2 cellular contexts compared by ENCODE assay signal in the genomic region with DNA sequence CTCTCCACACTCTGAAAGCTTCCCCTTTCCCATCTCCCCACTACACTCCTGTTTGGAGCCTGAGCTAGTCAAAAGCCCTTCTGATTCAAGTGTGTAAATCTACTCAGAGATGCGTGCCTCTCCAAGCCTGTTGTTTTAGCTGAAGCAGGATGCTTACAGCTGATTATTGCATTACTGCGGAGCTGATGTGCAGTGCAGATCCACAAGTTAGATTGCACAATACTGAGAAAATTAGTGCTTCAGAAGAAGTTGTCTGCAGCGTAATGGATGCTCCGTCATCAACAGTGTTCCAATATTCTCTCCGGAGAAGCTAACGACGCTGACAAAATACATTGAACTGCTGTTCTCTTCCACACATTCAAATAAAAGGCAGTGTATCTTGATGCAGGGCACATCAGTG.
A peak's percentile ranks its signal among the peaks of the same experiment; 100 is the strongest.
TF ChIP-seq lines count a peak whose summit lies in the region.

No MANE protein-coding gene starts in this region.

TF ChIP-seq in K562, 482 proteins besides CTCF, POLR2A, EP300 and RAD21:
- TF ChIP-seq RBM15 (IDR thresholded peaks at IDR 0.05; ENCODE audit: insufficient read depth, low read length) (no peak), ZBTB8A (IDR thresholded peaks at IDR 0.05; ENCODE audit: partially characterized antibody) (no peak), CEBPB (tag; IDR thresholded peaks at IDR 0.05) (peak; percentile 66), ESRRB (CRISPR knock-in tag; IDR thresholded peaks at IDR 0.05; ENCODE audit: borderline replicate concordance) (no peak), ZKSCAN1 (IDR thresholded peaks at IDR 0.05; ENCODE audit: low read depth, low read length) (no peak), DMBX1 (CRISPR knock-in tag; IDR thresholded peaks at IDR 0.05; ENCODE audit: borderline replicate concordance) (no peak), RBM17 (IDR thresholded peaks at IDR 0.05; ENCODE audit: borderline replicate concordance, low read depth, low read length) (no peak), CEBPG (CRISPR knock-in tag; IDR thresholded peaks at IDR 0.05) (no peak), CEBPG (tag; conservative IDR thresholded peaks at IDR 0.05 in 1 of 2, IDR thresholded peaks at IDR 0.05 in 1 of 2) (peak; percentile 53 to 62; a peak in 3 of 4 replicates)
- TF ChIP-seq, protein P1, sequence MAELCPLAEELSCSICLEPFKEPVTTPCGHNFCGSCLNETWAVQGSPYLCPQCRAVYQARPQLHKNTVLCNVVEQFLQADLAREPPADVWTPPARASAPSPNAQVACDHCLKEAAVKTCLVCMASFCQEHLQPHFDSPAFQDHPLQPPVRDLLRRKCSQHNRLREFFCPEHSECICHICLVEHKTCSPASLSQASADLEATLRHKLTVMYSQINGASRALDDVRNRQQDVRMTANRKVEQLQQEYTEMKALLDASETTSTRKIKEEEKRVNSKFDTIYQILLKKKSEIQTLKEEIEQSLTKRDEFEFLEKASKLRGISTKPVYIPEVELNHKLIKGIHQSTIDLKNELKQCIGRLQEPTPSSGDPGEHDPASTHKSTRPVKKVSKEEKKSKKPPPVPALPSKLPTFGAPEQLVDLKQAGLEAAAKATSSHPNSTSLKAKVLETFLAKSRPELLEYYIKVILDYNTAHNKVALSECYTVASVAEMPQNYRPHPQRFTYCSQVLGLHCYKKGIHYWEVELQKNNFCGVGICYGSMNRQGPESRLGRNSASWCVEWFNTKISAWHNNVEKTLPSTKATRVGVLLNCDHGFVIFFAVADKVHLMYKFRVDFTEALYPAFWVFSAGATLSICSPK (IDR thresholded peaks at IDR 0.05; ENCODE audit: borderline replicate concordance), result no peak
- TF ChIP-seq, protein P2, sequence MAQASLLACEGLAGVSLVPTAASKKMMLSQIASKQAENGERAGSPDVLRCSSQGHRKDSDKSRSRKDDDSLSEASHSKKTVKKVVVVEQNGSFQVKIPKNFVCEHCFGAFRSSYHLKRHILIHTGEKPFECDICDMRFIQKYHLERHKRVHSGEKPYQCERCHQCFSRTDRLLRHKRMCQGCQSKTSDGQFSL (CRISPR knock-in tag; IDR thresholded peaks at IDR 0.05), result no peak
- TF ChIP-seq, protein P2 (tag; IDR thresholded peaks at IDR 0.05), result no peak

TF ChIP-seq in neural cell, 6 proteins besides CTCF, POLR2A, EP300 and RAD21:
- no peak for TF ChIP-seq SMC3 (conservative IDR thresholded peaks at IDR 0.05; ENCODE audit: poor library complexity)
- TF ChIP-seq, protein P3, sequence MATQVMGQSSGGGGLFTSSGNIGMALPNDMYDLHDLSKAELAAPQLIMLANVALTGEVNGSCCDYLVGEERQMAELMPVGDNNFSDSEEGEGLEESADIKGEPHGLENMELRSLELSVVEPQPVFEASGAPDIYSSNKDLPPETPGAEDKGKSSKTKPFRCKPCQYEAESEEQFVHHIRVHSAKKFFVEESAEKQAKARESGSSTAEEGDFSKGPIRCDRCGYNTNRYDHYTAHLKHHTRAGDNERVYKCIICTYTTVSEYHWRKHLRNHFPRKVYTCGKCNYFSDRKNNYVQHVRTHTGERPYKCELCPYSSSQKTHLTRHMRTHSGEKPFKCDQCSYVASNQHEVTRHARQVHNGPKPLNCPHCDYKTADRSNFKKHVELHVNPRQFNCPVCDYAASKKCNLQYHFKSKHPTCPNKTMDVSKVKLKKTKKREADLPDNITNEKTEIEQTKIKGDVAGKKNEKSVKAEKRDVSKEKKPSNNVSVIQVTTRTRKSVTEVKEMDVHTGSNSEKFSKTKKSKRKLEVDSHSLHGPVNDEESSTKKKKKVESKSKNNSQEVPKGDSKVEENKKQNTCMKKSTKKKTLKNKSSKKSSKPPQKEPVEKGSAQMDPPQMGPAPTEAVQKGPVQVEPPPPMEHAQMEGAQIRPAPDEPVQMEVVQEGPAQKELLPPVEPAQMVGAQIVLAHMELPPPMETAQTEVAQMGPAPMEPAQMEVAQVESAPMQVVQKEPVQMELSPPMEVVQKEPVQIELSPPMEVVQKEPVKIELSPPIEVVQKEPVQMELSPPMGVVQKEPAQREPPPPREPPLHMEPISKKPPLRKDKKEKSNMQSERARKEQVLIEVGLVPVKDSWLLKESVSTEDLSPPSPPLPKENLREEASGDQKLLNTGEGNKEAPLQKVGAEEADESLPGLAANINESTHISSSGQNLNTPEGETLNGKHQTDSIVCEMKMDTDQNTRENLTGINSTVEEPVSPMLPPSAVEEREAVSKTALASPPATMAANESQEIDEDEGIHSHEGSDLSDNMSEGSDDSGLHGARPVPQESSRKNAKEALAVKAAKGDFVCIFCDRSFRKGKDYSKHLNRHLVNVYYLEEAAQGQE (IDR thresholded peaks at IDR 0.05; ENCODE audit: borderline replicate concordance), result no peak
- TF ChIP-seq EZH2 (IDR thresholded peaks at IDR 0.05; ENCODE audit: borderline replicate concordance, insufficient read depth, low read length, poor library complexity, severe bottlenecking), result no peak
- TF ChIP-seq POLR2AphosphoS5 (IDR thresholded peaks at IDR 0.05), result no peak
- TF ChIP-seq MXI1 (conservative IDR thresholded peaks at IDR 0.05; ENCODE audit: poor library complexity, severe bottlenecking), result no peak
- no peak for TF ChIP-seq TAF1 (IDR thresholded peaks at IDR 0.05; ENCODE audit: low read depth)
